Comparison of ENCODE assay signal across 20 cellular contexts in genomic region chr2:54949431-54949830, GRCh38.
A peak's percentile ranks its signal among the peaks of the same experiment; 100 is the strongest.
DNase-seq lines count a peak whose midpoint lies in the region; ATAC-seq, FAIRE-seq and TF ChIP-seq lines count a peak whose summit lies in the region.
"Had no signal": no experiment of that assay in that cellular context is flagged by ENCODE, and none has a peak within 500 bp of the region (broad histone marks: within the 10 kb centered on the region; RNA-seq: fewer than 3 reads in every experiment).

No MANE protein-coding gene starts in this region.

- H3K4me3 ChIP-seq in pancreas = no peak overlapping the region
- H3K4me3 ChIP-seq: BLaER1 treated with 17β-estradiol and CSF1 and Interleukin-3, amounts not matched to agents 10 nM and 100 nM had no signal

- no peaks in the 10 kb centered on the region for H3K9me3 ChIP-seq in pancreas
- H3K9me3 ChIP-seq: BLaER1 treated with 17β-estradiol and CSF1 and Interleukin-3, amounts not matched to agents 10 nM and 100 nM had no signal

- no peaks in the 10 kb centered on the region for H3K4me1 ChIP-seq in pancreas

- TF ChIP-seq CTCF in natural killer cell (IDR thresholded peaks at IDR 0.05) (no peak), brain (conservative IDR thresholded peaks at IDR 0.05) (no peak), neural crest cell (conservative IDR thresholded peaks at IDR 0.05) (no peak), pancreas (IDR thresholded peaks at IDR 0.05) (no peak)

- WGBS in pancreas, 2 donors = 91 to 97% methylated on average over 6 of the region's 6 CpGs

- H3K27me3 Mint-ChIP-seq in natural killer cell treated with Interleukin-12 subunit alpha and Interleukin-12 subunit beta and Interleukin-15 and Interleukin-18, amount 100 ng/mL, for 72 hours = no peaks in the 10 kb centered on the region
- H3K27me3 Mint-ChIP-seq in natural killer cell (ENCODE audit: low read depth in 2 of 2) (no peaks in the 10 kb centered on the region), brain (peaks cover 4% of the 10 kb centered on the region), neural crest cell (ENCODE audit: low read depth) (no peaks in the 10 kb centered on the region)

- peaks cover 48 to 60% of the 10 kb centered on the region in 2 donors for H3K4me1 Mint-ChIP-seq in natural killer cell treated with Interleukin-12 subunit alpha and Interleukin-12 subunit beta and Interleukin-15 and Interleukin-18, amount 100 ng/mL, for 72 hours (ENCODE audit: low read depth in 2 of 2)
- H3K4me1 Mint-ChIP-seq in natural killer cell (peaks cover 40 to 43% of the 10 kb centered on the region in 2 donors), brain (peaks cover 42% of the 10 kb centered on the region), neural crest cell (peaks cover 53% of the 10 kb centered on the region)

- H3K36me3 Mint-ChIP-seq in natural killer cell treated with Interleukin-12 subunit alpha and Interleukin-12 subunit beta and Interleukin-15 and Interleukin-18, amount 100 ng/mL, for 72 hours = no peaks in the 10 kb centered on the region
- H3K36me3 Mint-ChIP-seq in natural killer cell (no peaks in the 10 kb centered on the region), brain (no peaks in the 10 kb centered on the region), neural crest cell (ENCODE audit: low read depth) (peaks cover 2% of the 10 kb centered on the region)
- H3K36me3 Mint-ChIP-seq: CD8-positive, alpha-beta memory T cell had no signal

- intact Hi-C loops in natural killer cell (cut with micrococcal nuclease) = no loop called here
- intact Hi-C loops in pancreas (cut with DNase I) = no loop called here
- intact Hi-C loops in head of caudate nucleus (cut with DNase I) = loop anchor here (10.0 kb wide), 1 partner anchor 55 kb away; no protein-coding TSS in a partner anchor

- no peaks in the 10 kb centered on the region for H3K9me3 Mint-ChIP-seq in natural killer cell treated with Interleukin-12 subunit alpha and Interleukin-12 subunit beta and Interleukin-15 and Interleukin-18, amount 100 ng/mL, for 72 hours
- H3K9me3 Mint-ChIP-seq in natural killer cell (no peaks in the 10 kb centered on the region), brain (peaks cover 0 to 2% (median 0%) of the 10 kb centered on the region in 5 experiments), neural crest cell (peaks cover 2% of the 10 kb centered on the region)
- H3K9me3 Mint-ChIP-seq: CD8-positive, alpha-beta memory T cell had no signal

- peak overlapping the region; percentile 17 to 73 for H3K27ac Mint-ChIP-seq in natural killer cell treated with Interleukin-12 subunit alpha and Interleukin-12 subunit beta and Interleukin-15 and Interleukin-18, amount 100 ng/mL, for 72 hours
- H3K27ac Mint-ChIP-seq in natural killer cell (peak overlapping the region in 1 of 2 donors; percentile 52), brain (peak overlapping the region in 3 of 5 experiments; percentile 12 to 96 (median 95)), neural crest cell (ENCODE audit: unreplicated experiment) (peak overlapping the region; percentile 94)
- H3K27ac Mint-ChIP-seq: H9 had no signal

- no peak for FAIRE-seq in pancreas (lab: Jason Lieb, UNC)

- H3K4me3 Mint-ChIP-seq in natural killer cell treated with Interleukin-12 subunit alpha and Interleukin-12 subunit beta and Interleukin-15 and Interleukin-18, amount 100 ng/mL, for 72 hours = no peak overlapping the region
- no peak overlapping the region for H3K4me3 Mint-ChIP-seq in natural killer cell
- no peak overlapping the region for H3K4me3 Mint-ChIP-seq in brain
- no peak overlapping the region for H3K4me3 Mint-ChIP-seq in neural crest cell
- H3K4me3 Mint-ChIP-seq: CD8-positive, alpha-beta memory T cell; H9 had no signal

- H3K27ac ChIP-seq in pancreas = no peak overlapping the region
- H3K27ac ChIP-seq: 22Rv1; BLaER1 treated with 17β-estradiol and CSF1 and Interleukin-3, amounts not matched to agents 10 nM and 100 nM had no signal

- no peak for DNase-seq in natural killer cell treated with Interleukin-12 subunit alpha and Interleukin-12 subunit beta and Interleukin-15 and Interleukin-18, amount 100 ng/mL, for 72 hours (ENCODE audit: low spot score)
- DNase-seq in natural killer cell = no peak
- no peak for DNase-seq in neural crest cell (ENCODE audit: low read depth, low spot score)
- DNase-seq in NCI-H1417 treated with DMSO at 0.1 percent for 48 hours (lab: John Stamatoyannopoulos, UW) = no peak
- no peak for DNase-seq in pancreas
- DNase-seq in head of caudate nucleus = no peak
- DNase-seq: CD8-positive, alpha-beta memory T cell; DMS79 treated with DMSO at 0.1 percent for 48 hours; H9; KG1; NCI-H1436 treated with DMSO at 0.1 percent for 48 hours; NCI-H2029 treated with DMSO at 0.1 percent for 48 hours; NCI-H2171 treated with DMSO at 0.1 percent for 48 hours; NCI-H446 treated with DMSO at 0.1 percent for 48 hours; NK-92 treated with Interleukin-12 subunit alpha and Interleukin-12 subunit beta, amount 100 ng/mL, for 24 hours; SHP77 treated with DMSO at 0.1 percent for 48 hours had no signal

- no peaks in the 10 kb centered on the region for H3K36me3 ChIP-seq in pancreas
- H3K36me3 ChIP-seq: BLaER1 treated with 17β-estradiol and CSF1 and Interleukin-3, amounts not matched to agents 10 nM and 100 nM had no signal

- H3K27me3 ChIP-seq in pancreas = no peaks in the 10 kb centered on the region
- H3K27me3 ChIP-seq: BLaER1 treated with 17β-estradiol and CSF1 and Interleukin-3, amounts not matched to agents 10 nM and 100 nM had no signal

- ATAC-seq in natural killer cell treated with Interleukin-12 subunit alpha and Interleukin-12 subunit beta and Interleukin-15 and Interleukin-18, amount 100 ng/mL, for 72 hours = no peak
- no peak for ATAC-seq in natural killer cell
- ATAC-seq in pancreas = no peak
- no peak for ATAC-seq in GM19397 (IDR thresholded peaks at IDR 0.05; ENCODE audit: unreplicated experiment)
